In genomic region chr10:84179059-84179710, GRCh38 we compare ENCODE assay signal across 9 cellular contexts. TPM values are rescaled to one million over a fixed set of nuclear protein-coding genes. Genes with fewer than 3 reads are reported as not detected.
DNase-seq lines count a peak whose midpoint lies in the region; ATAC-seq and TF ChIP-seq lines count a peak whose summit lies in the region.
"Had no signal": no experiment of that assay in that cellular context is flagged by ENCODE, and none has a peak within 500 bp of the region (broad histone marks: within the 10 kb centered on the region; RNA-seq: fewer than 3 reads in every experiment).

No MANE protein-coding gene starts in this region.

- no peaks in the 10 kb centered on the region for H3K9me3 Mint-ChIP-seq in osteocyte (ENCODE audit: unreplicated experiment)

- H3K27ac ChIP-seq in caudate nucleus (ENCODE audit: low read depth, low read length) (peak overlapping the region; percentile 50), osteoblast (ENCODE audit: low read depth, low read length) (no peak overlapping the region)
- H3K27ac ChIP-seq: HL-60 had no signal

- no peaks in the 10 kb centered on the region for H3K36me3 Mint-ChIP-seq in osteocyte (ENCODE audit: unreplicated experiment)

- peak; percentile 87 for ATAC-seq in HG02623 (IDR thresholded peaks at IDR 0.05; ENCODE audit: unreplicated experiment)

- in situ Hi-C loops in GM13976 (cut with MboI; ENCODE audit: low sequenced_read_pairs, unreplicated experiment) = no loop called here

- no peaks in the 10 kb centered on the region for H3K4me1 ChIP-seq in osteoblast (ENCODE audit: insufficient read depth, low read length)

- H3K27me3 ChIP-seq in osteoblast (ENCODE audit: insufficient read depth, low read length) = no peaks in the 10 kb centered on the region

- no peak overlapping the region for H3K4me3 Mint-ChIP-seq in osteocyte (ENCODE audit: unreplicated experiment)

- peaks cover 4% of the 10 kb centered on the region for H3K27me3 Mint-ChIP-seq in osteocyte (ENCODE audit: unreplicated experiment)

- no peak overlapping the region for H3K4me3 ChIP-seq in osteoblast (ENCODE audit: insufficient read depth, low read length)

- no peak overlapping the region for H3K4me2 ChIP-seq in osteoblast (ENCODE audit: insufficient read depth, low read length)

- H3K27ac Mint-ChIP-seq in osteocyte (ENCODE audit: unreplicated experiment) = no peak overlapping the region

- DNase-seq in AG09319 (ENCODE audit: extremely low read depth, low read depth) = peak; percentile 3
- peak; percentile 66 for DNase-seq in GM13976 (ENCODE audit: low spot score)
- peak; percentile 96 for DNase-seq in NCI-H1694 treated with DMSO at 0.1 percent for 48 hours (lab: John Stamatoyannopoulos, UW)
- peak in 19 of 61 donors; percentile 10 to 73 (median 34) for DNase-seq in caudate nucleus (lab: John Stamatoyannopoulos, UW)
- peak; percentile 81 for DNase-seq in osteoblast (ENCODE audit: insufficient read length, low spot score, missing footprints)
- DNase-seq in KG1 (lab: John Stamatoyannopoulos, UW) = no peak
- no peak for DNase-seq in osteocyte (ENCODE audit: extremely low spot score, unreplicated experiment)

- no peaks in the 10 kb centered on the region for H3K9me3 ChIP-seq in osteoblast (ENCODE audit: low read depth, low read length)

- TF ChIP-seq CTCF in AG09319 (IDR thresholded peaks at IDR 0.05; ENCODE audit: low read depth, low read length) (no peak), GM13976 (IDR thresholded peaks at IDR 0.05; ENCODE audit: borderline replicate concordance, control extremely low read depth, extremely low read depth, insufficient read depth, missing control alignments) (no peak), osteoblast (IDR thresholded peaks at IDR 0.05; ENCODE audit: extremely low read depth, low read depth, low read length) (no peak), osteocyte (IDR thresholded peaks at IDR 0.05) (no peak)

- H3K79me2 ChIP-seq in osteoblast (ENCODE audit: insufficient read depth, low read length) = no peaks in the 10 kb centered on the region

- no peaks in the 10 kb centered on the region for H4K20me1 ChIP-seq in osteoblast (ENCODE audit: insufficient read depth, low read length)

- H3K36me3 ChIP-seq in osteoblast (ENCODE audit: insufficient read depth, low read length) = no peaks in the 10 kb centered on the region

- H3K4me1 Mint-ChIP-seq in osteocyte (ENCODE audit: unreplicated experiment) = no peaks in the 10 kb centered on the region

- no peak overlapping the region for H2AFZ ChIP-seq in osteoblast (ENCODE audit: low read length)

RNA-seq across cellular contexts. Expression of gene GPR15LG, which starts 5.6 kb away (rescaled TPM):
- total RNA-seq in osteoblast (not detected in 2 replicates), osteocyte (not detected in 2 replicates)

RNA-seq across cellular contexts. Expression of gene CDHR1, which starts 15.2 kb away (rescaled TPM):
- total RNA-seq in osteoblast (under 0.01 TPM in 1 of 2 replicates, not detected in the other), osteocyte (0.24 TPM in 1 of 2 replicates, not detected in the other)

RNA-seq across cellular contexts. Expression of gene GHITM, which starts 39.9 kb away (rescaled TPM):
- total RNA-seq in osteoblast = 177 and 189 TPM in 2 replicates
- total RNA-seq in osteocyte = 105 and 106 TPM in 2 replicates

RNA-seq across cellular contexts. Expression of gene LRIT2, which starts 46.2 kb away (rescaled TPM):
- total RNA-seq in osteoblast = not detected in 2 replicates
- total RNA-seq in osteocyte = not detected in 2 replicates

Comparison
In these comparisons a context has a peak if more than half of its experiments do, and no peak if none do; other contexts are left out.
1. DNase-seq: peak in AG09319 (single experiment), GM13976 (single experiment), NCI-H1694 treated with DMSO at 0.1 percent for 48 hours (single experiment) and osteoblast (single experiment); none in KG1 (single experiment) and osteocyte (single experiment).